ENCODE assay signal across 18 cellular contexts in genomic region chr9:119559986-119560385, GRCh38.
"Had no signal": no experiment of that assay in that cellular context is flagged by ENCODE, and none has a peak within 500 bp of the region (broad histone marks: within the 10 kb centered on the region; RNA-seq: fewer than 3 reads in every experiment).

No MANE protein-coding gene starts in this region.

- ATAC-seq: gastrocnemius medialis; heart right ventricle; left cardiac atrium; left ventricle myocardium superior; stimulated activated naive B cell treated with anti-CD40 and anti-IgM and Interleukin-4, amounts not matched to agents 10 μg/mL and 1 μg/mL and 100 μg/mL, for 72 hours; stimulated activated naive CD8-positive, alpha-beta T cell treated with anti-CD3 and anti-CD28 coated beads, Interleukin-15, amount 100 ng/mL, for 72 hours had no signal

- H3K4me1 ChIP-seq: gastrocnemius medialis had no signal

- H3K9me3 ChIP-seq: gastrocnemius medialis, heart right ventricle, sigmoid colon, testis, tibial nerve had no signal

- H3K4me3 ChIP-seq: coronary artery, dorsolateral prefrontal cortex, gastrocnemius medialis, heart right ventricle, sigmoid colon, skin epidermis, testis, tibial nerve had no signal

- DNase-seq: caudate nucleus; dorsolateral prefrontal cortex; effector CD8-positive, alpha-beta T cell; gastrocnemius medialis; heart right ventricle; hypothalamus; left cardiac atrium; left ventricle myocardium superior; naive B cell; sigmoid colon; stimulated activated CD4-positive, alpha-beta T cell treated with anti-CD3 and anti-CD28 coated beads, Interleukin-2, amount 100 ng/mL, for 24 hours; stimulated activated CD4-positive, alpha-beta T cell treated with anti-CD3 and anti-CD28 coated beads, Interleukin-4, amount 100 ng/mL, for 4 hours; stimulated activated naive B cell treated with anti-CD40 and anti-IgM and Interleukin-4, amounts not matched to agents 10 μg/mL and 1 μg/mL and 100 μg/mL, for 72 hours; stimulated activated naive CD8-positive, alpha-beta T cell treated with anti-CD3 and anti-CD28 coated beads, Interleukin-15, amount 100 ng/mL, for 72 hours; testis had no signal

- H3K27me3 ChIP-seq: dorsolateral prefrontal cortex, gastrocnemius medialis, sigmoid colon, testis had no signal

- H3K36me3 ChIP-seq: gastrocnemius medialis, heart right ventricle, sigmoid colon, tibial nerve had no signal

- H3K27ac ChIP-seq: coronary artery, gastrocnemius medialis, heart right ventricle, sigmoid colon, skin epidermis, testis, tibial nerve had no signal
